20 cellular contexts compared by ENCODE assay signal in the genomic region with DNA sequence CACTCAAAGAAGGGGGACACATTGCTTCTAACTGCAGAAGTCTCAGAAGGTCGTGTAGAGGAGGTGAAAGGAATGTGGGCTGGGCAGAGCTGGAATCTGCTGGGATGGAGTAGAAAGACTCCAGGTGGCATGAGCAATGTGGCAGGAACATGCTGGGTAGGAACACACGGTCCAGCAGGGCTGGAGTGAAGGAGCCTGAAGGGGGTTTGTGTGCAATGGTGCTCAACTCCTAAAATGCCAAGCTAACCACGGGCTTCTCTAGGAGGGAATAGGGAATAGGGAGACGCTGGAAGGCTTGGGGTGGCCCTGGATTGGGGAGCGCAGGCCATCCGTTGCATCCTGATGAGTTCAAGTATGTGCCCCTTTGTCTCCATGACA.
"Had no signal": no experiment of that assay in that cellular context is flagged by ENCODE, and none has a peak within 500 bp of the region (broad histone marks: within the 10 kb centered on the region; RNA-seq: fewer than 3 reads in every experiment).

No MANE protein-coding gene starts in this region.

- H3K9me3 Mint-ChIP-seq: IgD-negative memory B cell had no signal

- H3K36me3 Mint-ChIP-seq: IgD-negative memory B cell had no signal

- H3K27me3 ChIP-seq: SJSA1 had no signal

- H3K4me1 ChIP-seq: SJSA1 had no signal

- DNase-seq: Kasumi-1, MM.1S, NCI-H1092 treated with DMSO at 0.1 percent for 48 hours, NCI-H1436, NCI-H187, NCI-H2029, NCI-H2081 treated with DMSO at 0.1 percent for 48 hours, NCI-H2171, NCI-H226, NCI-H510A, NCI-H524 treated with DMSO at 0.1 percent for 48 hours, NCI-H69, NCI-H774, SIG-M5 had no signal

- H3K4me2 ChIP-seq: KMS-11 had no signal

- H3K9ac ChIP-seq: KMS-11 had no signal

- H3K27ac ChIP-seq: HL-60, KMS-11, SJSA1, SK-N-MC had no signal

- H3K36me3 ChIP-seq: SJSA1 had no signal

- H3K27ac Mint-ChIP-seq: IgD-negative memory B cell had no signal

- H3K9me3 ChIP-seq: SJSA1 had no signal

- H3K4me3 ChIP-seq: K562, SJSA1, SK-N-MC had no signal

- ATAC-seq: K562 had no signal
